2 cellular contexts compared by ENCODE assay signal in the genomic region with DNA sequence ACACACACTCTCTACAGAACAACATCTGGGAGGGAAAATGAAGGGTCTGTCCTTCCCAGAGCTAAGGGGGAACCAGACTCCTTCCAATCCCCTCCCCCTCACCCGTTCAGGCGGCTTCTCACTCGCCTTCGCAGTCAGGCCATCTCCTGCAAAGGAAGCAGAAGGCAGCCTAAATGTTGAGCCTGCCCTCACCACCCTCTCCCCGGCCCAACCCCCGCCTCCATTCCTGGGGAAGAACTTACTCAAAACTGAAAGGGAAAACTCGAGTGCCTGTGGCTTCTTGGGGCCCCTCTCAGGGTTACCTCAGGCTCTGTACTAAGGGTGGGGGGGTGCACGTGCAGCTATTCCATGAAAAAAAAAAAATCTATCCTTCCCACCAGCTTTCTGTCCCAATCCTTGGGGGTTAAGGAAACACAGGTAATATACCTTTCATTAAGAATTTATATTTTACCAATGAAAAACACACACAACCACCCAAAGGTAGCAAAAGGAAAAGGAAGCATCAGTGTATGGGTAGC.
TF ChIP-seq lines count a peak whose summit lies in the region.

No MANE protein-coding gene starts in this region.

TF ChIP-seq in GM23338, 12 proteins besides CTCF, POLR2A, EP300 and RAD21:
- TF ChIP-seq NANOG (IDR thresholded peaks at IDR 0.05; ENCODE audit: borderline replicate concordance): no peak
- no peak for TF ChIP-seq EZH2 (IDR thresholded peaks at IDR 0.05; ENCODE audit: low read depth, unreplicated experiment)
- no peak for TF ChIP-seq EZH2phosphoT487 (IDR thresholded peaks at IDR 0.05; ENCODE audit: unreplicated experiment)
- no peak for TF ChIP-seq POLR2AphosphoS5 (IDR thresholded peaks at IDR 0.05; ENCODE audit: low read depth)
- TF ChIP-seq ZNF331 (CRISPR knock-in tag; IDR thresholded peaks at IDR 0.05; ENCODE audit: low read depth): no peak
- no peak for TF ChIP-seq JUNB (IDR thresholded peaks at IDR 0.05; ENCODE audit: unreplicated experiment)

TF ChIP-seq in H1, 55 proteins besides CTCF, POLR2A, EP300 and RAD21:
- TF ChIP-seq, protein P1, sequence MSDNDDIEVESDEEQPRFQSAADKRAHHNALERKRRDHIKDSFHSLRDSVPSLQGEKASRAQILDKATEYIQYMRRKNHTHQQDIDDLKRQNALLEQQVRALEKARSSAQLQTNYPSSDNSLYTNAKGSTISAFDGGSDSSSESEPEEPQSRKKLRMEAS (IDR thresholded peaks at IDR 0.05): no peak
- TF ChIP-seq SUZ12 (IDR thresholded peaks at IDR 0.05; ENCODE audit: low read length) (no peak), JUN (IDR thresholded peaks at IDR 0.05; ENCODE audit: low read depth, low read length) (no peak), BACH1 (IDR thresholded peaks at IDR 0.05; ENCODE audit: low read length) (no peak), HDAC6 (IDR thresholded peaks at IDR 0.05; ENCODE audit: low read depth, low read length) (no peak), RBBP5 (IDR thresholded peaks at IDR 0.05; ENCODE audit: borderline replicate concordance, low read depth, low read length) (no peak), TAF7 (optimal IDR thresholded peaks at IDR 0.05; ENCODE audit: borderline replicate concordance, low read depth, low read length) (no peak)
TF ChIP-seq in H1: peak in this region for 0.
